Comparison of ENCODE assay signal across 1 cellular context in genomic region chr1:121161199-121161901, GRCh38. TPM values are rescaled to one million over a fixed set of nuclear protein-coding genes. Genes with fewer than 3 reads are reported as not detected.
"Had no signal": no experiment of that assay in that cellular context is flagged by ENCODE, and none has a peak within 500 bp of the region (broad histone marks: within the 10 kb centered on the region; RNA-seq: fewer than 3 reads in every experiment).

No MANE protein-coding gene starts in this region.

RNA-seq across cellular contexts. Expression of gene FAM72B, which starts 22.8 kb away (rescaled TPM):
- total RNA-seq: Right ventricle myocardium superior had no signal
